ENCODE assay signal across 9 cellular contexts in the genomic region with DNA sequence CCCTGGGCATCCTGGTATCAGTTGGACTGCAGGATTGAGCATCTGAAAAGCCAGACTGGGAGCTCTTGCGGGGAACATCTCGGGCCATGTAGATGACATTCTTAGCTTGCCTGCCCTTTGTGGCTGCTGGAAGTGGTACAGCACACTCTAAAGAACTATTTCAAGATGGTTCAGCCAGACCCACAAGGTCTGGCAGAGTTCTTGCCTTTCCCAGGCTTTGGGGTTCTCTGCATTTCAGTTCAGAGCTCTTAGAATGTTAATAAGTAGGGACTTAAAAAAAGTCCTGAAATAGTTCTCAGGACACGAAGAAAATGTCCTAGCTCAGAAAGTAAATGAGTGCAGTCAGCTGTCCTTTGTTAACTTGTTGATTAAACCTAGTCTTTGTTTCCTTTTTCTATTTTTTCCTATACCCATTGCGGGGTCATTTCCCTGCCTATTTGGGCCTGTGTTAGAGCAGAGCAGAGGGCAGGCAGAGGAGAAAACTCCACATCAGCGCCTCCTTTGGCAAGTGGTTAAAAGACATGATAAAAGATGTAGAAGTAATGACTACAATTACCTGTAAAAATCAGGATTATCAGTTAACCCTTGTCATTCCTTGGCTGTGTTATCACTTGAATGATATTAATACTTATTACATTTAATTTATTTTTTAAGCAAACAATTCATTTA.
DNase-seq lines count a peak whose midpoint lies in the region; ATAC-seq lines count a peak whose summit lies in the region.
"Had no signal": no experiment of that assay in that cellular context is flagged by ENCODE, and none has a peak within 500 bp of the region (broad histone marks: within the 10 kb centered on the region; RNA-seq: fewer than 3 reads in every experiment).

No MANE protein-coding gene starts in this region.

- in situ Hi-C loops in ACHN (cut with HindIII; ENCODE audit: low pct_ligation_motif_present, low pct_unique_long_range_greater_than_20kb, low sequenced_read_pairs): no loop called here

- peaks cover 5% of the 10 kb centered on the region for H3K4me1 Mint-ChIP-seq in activated T-cell treated with anti-CD3 and anti-CD28 coated beads, Interleukin-2, amount 50 U/mL, for 72 hours (ENCODE audit: low read depth)

- H3K27ac Mint-ChIP-seq in activated T-cell treated with anti-CD3 and anti-CD28 coated beads, Interleukin-2, amount 50 U/mL, for 72 hours: no peak overlapping the region

- no peaks in the 10 kb centered on the region for H3K36me3 ChIP-seq in H7 (replicated peaks; ENCODE audit: control insufficient read depth, insufficient read depth, low read length)

- no peak overlapping the region for H3K4me3 ChIP-seq in H7 (ENCODE audit: insufficient read depth, low read depth, low read length)

- ATAC-seq in activated T-cell treated with anti-CD3 and anti-CD28 coated beads, Interleukin-2, amount 50 U/mL, for 72 hours (replicated peaks in 1 of 2): no peak
- ATAC-seq in GM18868 (IDR thresholded peaks at IDR 0.05; ENCODE audit: unreplicated experiment): no peak
- ATAC-seq in GM21576 (IDR thresholded peaks at IDR 0.05; ENCODE audit: unreplicated experiment): no peak

- H3K27ac ChIP-seq in angular gyrus (ENCODE audit: low read depth, low read length): peak overlapping the region; percentile 90

- H3K27me3 ChIP-seq in H7 (ENCODE audit: control insufficient read depth, insufficient read depth, low read length): no peaks in the 10 kb centered on the region

- H3K4me3 Mint-ChIP-seq in activated T-cell treated with anti-CD3 and anti-CD28 coated beads, Interleukin-2, amount 50 U/mL, for 72 hours: no peak overlapping the region

- H3K9me3 Mint-ChIP-seq in activated T-cell treated with anti-CD3 and anti-CD28 coated beads, Interleukin-2, amount 50 U/mL, for 72 hours: no peaks in the 10 kb centered on the region

- peak; percentile 34 for DNase-seq in ACHN
- DNase-seq in H7: peak; percentile 73
- DNase-seq in iPS-NIHi7 (ENCODE audit: extremely low spot score): peak; percentile 66
- no peak for DNase-seq in activated T-cell treated with anti-CD3 and anti-CD28 coated beads, Interleukin-2, amount 50 U/mL, for 72 hours
- no peak for DNase-seq in MV-4-11 (lab: John Stamatoyannopoulos, UW)
- DNase-seq: NCI-H1105 had no signal

- peaks cover 39% of the 10 kb centered on the region for H3K27me3 Mint-ChIP-seq in activated T-cell treated with anti-CD3 and anti-CD28 coated beads, Interleukin-2, amount 50 U/mL, for 72 hours (ENCODE audit: low read depth)

- H3K36me3 Mint-ChIP-seq in activated T-cell treated with anti-CD3 and anti-CD28 coated beads, Interleukin-2, amount 50 U/mL, for 72 hours (ENCODE audit: insufficient read depth in 2 of 2): no peaks in the 10 kb centered on the region

Comparison
In these comparisons a context has a peak if more than half of its experiments do, and no peak if none do; other contexts are left out.
1. DNase-seq: peak in ACHN (single experiment), H7 (single experiment) and iPS-NIHi7 (single experiment); none in activated T-cell treated with anti-CD3 and anti-CD28 coated beads, Interleukin-2, amount 50 U/mL, for 72 hours (0 of 2) and MV-4-11 (single experiment).